ENCODE assay signal across 8 cellular contexts in genomic region chr11:12673924-12674570, GRCh38. TPM values are rescaled to one million over a fixed set of nuclear protein-coding genes. Genes with fewer than 3 reads are reported as not detected.
DNase-seq lines count a peak whose midpoint lies in the region; ATAC-seq lines count a peak whose summit lies in the region.

Gene TEAD1 (plus strand): TSS chr11:12674421.

- DNase-seq in NCI-H2107 (lab: John Stamatoyannopoulos, UW) = peak; percentile 90
- DNase-seq in activated CD4-positive, CD25-positive, alpha-beta regulatory T cell treated with anti-CD3 and anti-CD28 coated beads, Interleukin-2, amount 50 U/mL, for 16 hours (ENCODE audit: low read depth, low spot score) = peak; percentile 59
- peak in 60 of 61 donors; percentile 34 to 97 (median 92) for DNase-seq in caudate nucleus (lab: John Stamatoyannopoulos, UW)
- DNase-seq in immature natural killer cell = peak; percentile 59 to 60 (median 59)

- H3K27ac ChIP-seq in caudate nucleus (ENCODE audit: low read depth, low read length) (peak within 1 kb of the TSS; percentile 89), skin epidermis (peak within 1 kb of the TSS; percentile 61 to 98 (median 89))

- H3K36me3 Mint-ChIP-seq in immature natural killer cell = peaks cover 0 to 4% (median 2%) of the 10 kb centered on the region in 3 donors

- peaks cover 13 to 19% of the 10 kb centered on the region in 2 donors for H3K4me1 Mint-ChIP-seq in immature natural killer cell

- H3K27me3 Mint-ChIP-seq in immature natural killer cell (ENCODE audit: low read depth in 3 of 3) = peaks cover 20 to 56% (median 25%) of the 10 kb centered on the region in 3 donors

- H3K27ac Mint-ChIP-seq in immature natural killer cell = no peak within 1 kb of the TSS

- peak within 1 kb of the TSS; percentile 75 to 88 (median 78) for H3K4me3 Mint-ChIP-seq in immature natural killer cell

- ATAC-seq in GM18499 (IDR thresholded peaks at IDR 0.05; ENCODE audit: insufficient read depth, unreplicated experiment) (peak; percentile 70), HG02943 (IDR thresholded peaks at IDR 0.05; ENCODE audit: low read depth, unreplicated experiment) (peak; percentile 72), HG02970 (IDR thresholded peaks at IDR 0.05; ENCODE audit: low FRiP score, unreplicated experiment) (no peak)

- peak within 1 kb of the TSS; percentile 50 to 89 (median 75) for H3K4me3 ChIP-seq in skin epidermis

- peaks cover 0 to 14% (median 4%) of the 10 kb centered on the region in 6 donors for H3K9me3 Mint-ChIP-seq in immature natural killer cell

RNA-seq across cellular contexts. Expression of gene TEAD1, which starts in this region (rescaled TPM):
- not detected for polyA plus RNA-seq in immature natural killer cell

Comparison
In these comparisons a context has a peak if more than half of its experiments do, and no peak if none do; other contexts are left out.
1. Peak in DNase-seq in immature natural killer cell; RNA of the gene not detected or under 1 TPM.